1 cellular context compared by ENCODE assay signal in the genomic region with DNA sequence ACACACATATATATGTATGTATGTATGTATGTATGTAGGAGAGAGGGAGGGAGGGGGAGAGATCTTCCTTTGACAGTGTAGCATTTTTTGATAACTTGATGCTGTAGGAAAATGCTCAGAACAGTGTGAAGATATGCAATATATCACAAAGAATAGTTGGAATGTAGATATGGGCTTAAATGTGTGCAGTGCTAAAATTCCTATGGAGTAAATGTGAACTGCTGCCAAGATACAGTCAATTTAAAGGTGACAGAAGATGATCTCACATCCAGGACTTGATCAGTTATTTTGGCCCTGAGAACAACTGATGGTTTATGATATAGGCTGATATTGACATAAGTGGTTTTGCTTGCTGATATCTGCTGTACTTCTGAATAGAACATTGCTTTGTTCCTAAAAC.
TF ChIP-seq lines count a peak whose summit lies in the region.

No MANE protein-coding gene starts in this region.

TF ChIP-seq in IMR-90, 13 proteins besides CTCF, POLR2A, EP300 and RAD21 (continued from another document):
- TF ChIP-seq, protein P1, sequence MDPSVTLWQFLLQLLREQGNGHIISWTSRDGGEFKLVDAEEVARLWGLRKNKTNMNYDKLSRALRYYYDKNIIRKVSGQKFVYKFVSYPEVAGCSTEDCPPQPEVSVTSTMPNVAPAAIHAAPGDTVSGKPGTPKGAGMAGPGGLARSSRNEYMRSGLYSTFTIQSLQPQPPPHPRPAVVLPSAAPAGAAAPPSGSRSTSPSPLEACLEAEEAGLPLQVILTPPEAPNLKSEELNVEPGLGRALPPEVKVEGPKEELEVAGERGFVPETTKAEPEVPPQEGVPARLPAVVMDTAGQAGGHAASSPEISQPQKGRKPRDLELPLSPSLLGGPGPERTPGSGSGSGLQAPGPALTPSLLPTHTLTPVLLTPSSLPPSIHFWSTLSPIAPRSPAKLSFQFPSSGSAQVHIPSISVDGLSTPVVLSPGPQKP (IDR thresholded peaks at IDR 0.05; ENCODE audit: borderline replicate concordance, low read depth, low read length): no peak
- TF ChIP-seq MAFK (IDR thresholded peaks at IDR 0.05; ENCODE audit: low read depth, low read length) (no peak), SMC3 (IDR thresholded peaks at IDR 0.05; ENCODE audit: low read depth, low read length) (no peak), MAZ (IDR thresholded peaks at IDR 0.05; ENCODE audit: borderline replicate concordance, low read depth, low read length) (no peak)
